In genomic region chr3:151863611-151864010, GRCh38 we compare ENCODE assay signal across 1 cellular context.
TF ChIP-seq lines count a peak whose summit lies in the region.

No MANE protein-coding gene starts in this region.

TF ChIP-seq in HCT116, 20 proteins besides CTCF, POLR2A, EP300 and RAD21 (continued from another document):
- TF ChIP-seq, protein P1, sequence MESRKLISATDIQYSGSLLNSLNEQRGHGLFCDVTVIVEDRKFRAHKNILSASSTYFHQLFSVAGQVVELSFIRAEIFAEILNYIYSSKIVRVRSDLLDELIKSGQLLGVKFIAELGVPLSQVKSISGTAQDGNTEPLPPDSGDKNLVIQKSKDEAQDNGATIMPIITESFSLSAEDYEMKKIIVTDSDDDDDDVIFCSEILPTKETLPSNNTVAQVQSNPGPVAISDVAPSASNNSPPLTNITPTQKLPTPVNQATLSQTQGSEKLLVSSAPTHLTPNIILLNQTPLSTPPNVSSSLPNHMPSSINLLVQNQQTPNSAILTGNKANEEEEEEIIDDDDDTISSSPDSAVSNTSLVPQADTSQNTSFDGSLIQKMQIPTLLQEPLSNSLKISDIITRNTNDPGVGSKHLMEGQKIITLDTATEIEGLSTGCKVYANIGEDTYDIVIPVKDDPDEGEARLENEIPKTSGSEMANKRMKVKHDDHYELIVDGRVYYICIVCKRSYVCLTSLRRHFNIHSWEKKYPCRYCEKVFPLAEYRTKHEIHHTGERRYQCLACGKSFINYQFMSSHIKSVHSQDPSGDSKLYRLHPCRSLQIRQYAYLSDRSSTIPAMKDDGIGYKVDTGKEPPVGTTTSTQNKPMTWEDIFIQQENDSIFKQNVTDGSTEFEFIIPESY (IDR thresholded peaks at IDR 0.05; ENCODE audit: extremely low read depth, insufficient replicate concordance, low read length), result no peak
